Comparison of ENCODE assay signal across 2 cellular contexts in genomic region chr16:70689970-70690905, GRCh38.
TF ChIP-seq lines count a peak whose summit lies in the region.

No MANE protein-coding gene starts in this region.

TF ChIP-seq in SK-N-SH, 30 proteins besides CTCF, POLR2A, EP300 and RAD21 (continued from another document):
- TF ChIP-seq NFIC (IDR thresholded peaks at IDR 0.05; ENCODE audit: borderline replicate concordance), result no peak

TF ChIP-seq in SK-N-SH treated with all-trans-retinoic acid at 6 μM for 48 hours, 23 proteins besides CTCF, POLR2A, EP300 and RAD21 (continued from another document):
- TF ChIP-seq TCF4 (CRISPR knock-in tag; IDR thresholded peaks at IDR 0.05; ENCODE audit: borderline replicate concordance) (no peak), RARB (CRISPR knock-in tag; IDR thresholded peaks at IDR 0.05) (no peak), TSHZ2 (CRISPR knock-in tag; IDR thresholded peaks at IDR 0.05) (no peak), ARNTL (CRISPR knock-in tag; IDR thresholded peaks at IDR 0.05; ENCODE audit: borderline replicate concordance, low read depth) (no peak), ZFP30 (CRISPR knock-in tag; IDR thresholded peaks at IDR 0.05) (no peak), ZNF565 (CRISPR knock-in tag; conservative IDR thresholded peaks at IDR 0.05; ENCODE audit: low read depth) (no peak), ZC3H10 (CRISPR knock-in tag; IDR thresholded peaks at IDR 0.05) (no peak), OSR1 (CRISPR knock-in tag; IDR thresholded peaks at IDR 0.05) (no peak), ESRRG (CRISPR knock-in tag; IDR thresholded peaks at IDR 0.05) (no peak), SNAI2 (CRISPR knock-in tag; IDR thresholded peaks at IDR 0.05) (no peak), CREB5 (CRISPR knock-in tag; IDR thresholded peaks at IDR 0.05; ENCODE audit: low read depth) (no peak)
TF ChIP-seq in SK-N-SH treated with all-trans-retinoic acid at 6 μM for 48 hours: peak in this region for 0.
